ENCODE assay signal across 14 cellular contexts in genomic region chr5:53874409-53874808, GRCh38.
DNase-seq lines count a peak whose midpoint lies in the region; ATAC-seq and TF ChIP-seq lines count a peak whose summit lies in the region.
"Had no signal": no experiment of that assay in that cellular context is flagged by ENCODE, and none has a peak within 500 bp of the region (broad histone marks: within the 10 kb centered on the region; RNA-seq: fewer than 3 reads in every experiment).

No MANE protein-coding gene starts in this region.

- TF ChIP-seq CTCF in chondrocyte (IDR thresholded peaks at IDR 0.05) (peak; percentile 34), osteoblast (IDR thresholded peaks at IDR 0.05; ENCODE audit: extremely low read depth, low read depth, low read length) (peak; percentile 17), GM20000 (IDR thresholded peaks at IDR 0.05; ENCODE audit: extremely low read depth, missing control alignments) (no peak)

- H3K36me3 ChIP-seq in osteoblast (ENCODE audit: insufficient read depth, low read length) = no peaks in the 10 kb centered on the region

- no peaks in the 10 kb centered on the region for H4K20me1 ChIP-seq in osteoblast (ENCODE audit: insufficient read depth, low read length)

- no peaks in the 10 kb centered on the region for H3K27me3 Mint-ChIP-seq in chondrocyte (ENCODE audit: low read depth)
- H3K27me3 Mint-ChIP-seq: activated CD4-positive, alpha-beta T cell treated with anti-CD3 and anti-CD28 coated beads, Interleukin-2, amount 10 ng/mL, durations not matched to agents 24 days and 14 days; dendritic cell treated with granulocyte-macrophage colony-stimulating factor and Interleukin-4, amounts not matched to agents 40 ng/mL and 50 ng/mL, for 4 days; naive B cell had no signal

- no peaks in the 10 kb centered on the region for H3K36me3 Mint-ChIP-seq in chondrocyte (ENCODE audit: low read depth)
- H3K36me3 Mint-ChIP-seq: naive B cell had no signal

- H3K27ac ChIP-seq in osteoblast (ENCODE audit: low read depth, low read length) = no peak overlapping the region

- peaks cover 9% of the 10 kb centered on the region for H3K4me1 Mint-ChIP-seq in chondrocyte (ENCODE audit: low read depth)
- H3K4me1 Mint-ChIP-seq: activated CD4-positive, alpha-beta T cell treated with anti-CD3 and anti-CD28 coated beads, Interleukin-2, amount 10 ng/mL, durations not matched to agents 24 days and 14 days; naive B cell had no signal

- H3K9me3 Mint-ChIP-seq in chondrocyte (ENCODE audit: low read depth) = no peaks in the 10 kb centered on the region

- H3K27ac Mint-ChIP-seq in chondrocyte (ENCODE audit: unreplicated experiment) = no peak overlapping the region
- H3K27ac Mint-ChIP-seq: activated CD4-positive, alpha-beta T cell treated with anti-CD3 and anti-CD28 coated beads, Interleukin-2, amount 10 ng/mL, durations not matched to agents 24 days and 14 days; dendritic cell treated with granulocyte-macrophage colony-stimulating factor and Interleukin-4, amounts not matched to agents 40 ng/mL and 50 ng/mL, for 4 days had no signal

- no peak overlapping the region for H3K4me3 ChIP-seq in osteoblast (ENCODE audit: insufficient read depth, low read length)

- no peaks in the 10 kb centered on the region for H3K27me3 ChIP-seq in osteoblast (ENCODE audit: insufficient read depth, low read length)

- H3K4me1 ChIP-seq in osteoblast (ENCODE audit: insufficient read depth, low read length) = peaks cover 18% of the 10 kb centered on the region

- ATAC-seq in GM21528 (IDR thresholded peaks at IDR 0.05; ENCODE audit: low FRiP score, unreplicated experiment) = no peak

- H3K79me2 ChIP-seq in osteoblast (ENCODE audit: insufficient read depth, low read length) = no peaks in the 10 kb centered on the region

- H3K4me2 ChIP-seq in osteoblast (ENCODE audit: insufficient read depth, low read length) = no peak overlapping the region

- DNase-seq in DMS53 (lab: John Stamatoyannopoulos, UW) (peak; percentile 39), DMS53 treated with DMSO at 0.1 percent for 48 hours (lab: John Stamatoyannopoulos, UW; ENCODE audit: unreplicated experiment) (no peak), LHCN-M2 (ENCODE audit: low read depth) (peak; percentile 19), chondrocyte (ENCODE audit: low spot score) (no peak), osteoblast (ENCODE audit: insufficient read length, low spot score, missing footprints) (peak; percentile 71), NCI-H2196 (lab: John Stamatoyannopoulos, UW; ENCODE audit: unreplicated experiment) (no peak), GM20000 (ENCODE audit: low spot score) (no peak)
- DNase-seq: activated CD4-positive, alpha-beta T cell treated with anti-CD3 and anti-CD28 coated beads, Interleukin-2, amount 10 ng/mL, durations not matched to agents 24 days and 14 days; activated naive CD4-positive, alpha-beta T cell treated with Interleukin-2 at 50 U/mL for 16 hours; naive B cell; NCI-H187; Right ventricle myocardium superior had no signal

- H2AFZ ChIP-seq in osteoblast (ENCODE audit: low read length) = no peak overlapping the region

- no peak overlapping the region for H3K4me3 Mint-ChIP-seq in chondrocyte (ENCODE audit: unreplicated experiment)
- H3K4me3 Mint-ChIP-seq: activated CD4-positive, alpha-beta T cell treated with anti-CD3 and anti-CD28 coated beads, Interleukin-2, amount 10 ng/mL, durations not matched to agents 24 days and 14 days; dendritic cell treated with granulocyte-macrophage colony-stimulating factor and Interleukin-4, amounts not matched to agents 40 ng/mL and 50 ng/mL, for 4 days; naive B cell had no signal

- H3K9me3 ChIP-seq in osteoblast (ENCODE audit: low read depth, low read length) = no peaks in the 10 kb centered on the region

Comparison
In these comparisons a context has a peak if more than half of its experiments do, and no peak if none do; other contexts are left out.
1. DNase-seq: peak in DMS53 (single experiment), LHCN-M2 (single experiment) and osteoblast (single experiment); none in DMS53 treated with DMSO at 0.1 percent for 48 hours (single experiment), chondrocyte (single experiment), NCI-H2196 (single experiment) and GM20000 (single experiment).